Comparison of ENCODE assay signal across 1 cellular context in the genomic region with DNA sequence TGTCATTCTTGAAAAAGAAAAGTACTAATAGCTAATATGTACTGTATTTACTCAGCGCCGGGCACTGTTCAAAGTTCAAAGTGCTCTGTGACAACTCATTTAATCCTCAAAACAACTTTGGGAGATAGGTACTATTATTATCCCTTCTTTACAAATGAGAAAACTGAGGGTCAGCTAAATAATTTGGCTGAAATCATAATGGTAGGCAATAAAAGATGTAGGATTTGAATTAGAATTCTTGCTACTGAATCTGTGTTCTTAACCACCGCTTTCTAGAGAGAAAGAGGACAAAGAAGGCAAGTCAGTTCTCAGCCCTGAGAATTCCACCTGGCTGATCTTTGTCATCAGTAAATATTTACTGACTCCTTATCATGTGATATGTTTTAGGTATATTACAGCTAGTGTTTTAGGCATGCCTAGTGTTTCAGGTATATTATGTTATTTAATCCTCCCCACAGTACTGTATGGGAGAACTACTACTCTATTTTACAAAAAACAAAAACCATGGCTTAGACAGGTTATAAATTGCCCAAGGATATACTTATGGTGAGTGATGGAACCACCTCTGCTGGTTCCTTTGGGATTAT.
TF ChIP-seq lines count a peak whose summit lies in the region.

No MANE protein-coding gene starts in this region.

TF ChIP-seq in HepG2, 621 proteins besides CTCF, POLR2A, EP300 and RAD21 (continued from another document and continues in another):
- TF ChIP-seq, protein P1, sequence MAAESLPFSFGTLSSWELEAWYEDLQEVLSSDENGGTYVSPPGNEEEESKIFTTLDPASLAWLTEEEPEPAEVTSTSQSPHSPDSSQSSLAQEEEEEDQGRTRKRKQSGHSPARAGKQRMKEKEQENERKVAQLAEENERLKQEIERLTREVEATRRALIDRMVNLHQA (CRISPR knock-in tag; IDR thresholded peaks at IDR 0.05): no peak
- TF ChIP-seq ISL2 (CRISPR knock-in tag; IDR thresholded peaks at IDR 0.05) (peak; percentile 91), FOSL1 (CRISPR knock-in tag; IDR thresholded peaks at IDR 0.05; ENCODE audit: borderline replicate concordance) (peak; percentile 47; the same call in 1 of the 2 replicates), ZSCAN22 (CRISPR knock-in tag; IDR thresholded peaks at IDR 0.05) (no peak), ZFP1 (CRISPR knock-in tag; IDR thresholded peaks at IDR 0.05) (peak; percentile 92), FOXM1 (CRISPR knock-in tag; IDR thresholded peaks at IDR 0.05) (no peak), SALL1 (CRISPR knock-in tag; IDR thresholded peaks at IDR 0.05) (peak; percentile 11; the same call in 1 of the 2 replicates), PHF8 (CRISPR knock-in tag; IDR thresholded peaks at IDR 0.05) (peak; percentile 26), SOX13 (IDR thresholded peaks at IDR 0.05) (peak; percentile 47; the same call in 1 of the 2 replicates), SOX13 (CRISPR knock-in tag; conservative IDR thresholded peaks at IDR 0.05 in 1 of 2, IDR thresholded peaks at IDR 0.05 in 1 of 2) (peak; percentile 72 to 87; a peak in 3 of 4 replicates), MAFF (IDR thresholded peaks at IDR 0.05; ENCODE audit: low read depth, low read length) (peak; percentile 69; the same call in 1 of the 2 replicates), ARHGAP35 (CRISPR knock-in tag; IDR thresholded peaks at IDR 0.05; ENCODE audit: borderline replicate concordance) (no peak), ZNF672 (CRISPR knock-in tag; IDR thresholded peaks at IDR 0.05) (no peak), SP1 (IDR thresholded peaks at IDR 0.05) (no peak), SP1 (CRISPR knock-in tag; IDR thresholded peaks at IDR 0.05) (no peak), RCOR2 (CRISPR knock-in tag; IDR thresholded peaks at IDR 0.05) (peak; percentile 93), NFYB (CRISPR knock-in tag; IDR thresholded peaks at IDR 0.05) (peak; percentile 13; the same call in 1 of the 2 replicates), RBFOX2 (IDR thresholded peaks at IDR 0.05; ENCODE audit: low read depth, low read length) (peak; percentile 13; the same call in 1 of the 2 replicates), CEBPG (CRISPR knock-in tag; IDR thresholded peaks at IDR 0.05) (peak; percentile 30), GATA4 (IDR thresholded peaks at IDR 0.05; ENCODE audit: borderline replicate concordance, low read depth) (peak; percentile 91; the same call in 1 of the 2 replicates), ASH2L (IDR thresholded peaks at IDR 0.05; ENCODE audit: insufficient read length, low read depth, low read length) (peak; percentile 100), RXRB (CRISPR knock-in tag; IDR thresholded peaks at IDR 0.05; ENCODE audit: borderline replicate concordance) (peak; percentile 77), POLR2G (IDR thresholded peaks at IDR 0.05; ENCODE audit: low read depth, low read length) (peak; percentile 29; the same call in 1 of the 2 replicates), NR2F1 (CRISPR knock-in tag; IDR thresholded peaks at IDR 0.05) (peak in 1 of 2 experiments; percentile 77; a peak in 1 of 4 replicates), ZNF644 (CRISPR knock-in tag; IDR thresholded peaks at IDR 0.05; ENCODE audit: low read depth) (0 out of 2 replicates have a peak, but pooled peaks have one; percentile 42), FOXO1 (CRISPR knock-in tag; IDR thresholded peaks at IDR 0.05) (peak; percentile 62), HOXD1 (CRISPR knock-in tag; IDR thresholded peaks at IDR 0.05) (0 out of 2 replicates have a peak, but pooled peaks have one; percentile 51), SNRNP70 (IDR thresholded peaks at IDR 0.05; ENCODE audit: low read depth, low read length) (no peak), KLF16 (CRISPR knock-in tag; IDR thresholded peaks at IDR 0.05) (peak in 1 of 2 experiments; percentile 79; a peak in 2 of 4 replicates), FOXK1 (CRISPR knock-in tag; IDR thresholded peaks at IDR 0.05; ENCODE audit: borderline replicate concordance, low read depth) (peak; percentile 80; the same call in 1 of the 2 replicates), NKX3-1 (CRISPR knock-in tag; IDR thresholded peaks at IDR 0.05) (no peak), ZBTB3 (CRISPR knock-in tag; IDR thresholded peaks at IDR 0.05; ENCODE audit: borderline replicate concordance, low read depth) (no peak), MED1 (CRISPR knock-in tag; IDR thresholded peaks at IDR 0.05) (peak; percentile 87), HMG20A (CRISPR knock-in tag; IDR thresholded peaks at IDR 0.05; ENCODE audit: borderline replicate concordance) (peak; percentile 85), RARG (CRISPR knock-in tag; IDR thresholded peaks at IDR 0.05; ENCODE audit: low read depth) (no peak), ZNF775 (CRISPR knock-in tag; IDR thresholded peaks at IDR 0.05; ENCODE audit: borderline replicate concordance) (no peak), CREM (IDR thresholded peaks at IDR 0.05) (peak; percentile 96), CREM (CRISPR knock-in tag; IDR thresholded peaks at IDR 0.05) (no peak), NCOA2 (CRISPR knock-in tag; IDR thresholded peaks at IDR 0.05) (peak; percentile 89), KDM5A (IDR thresholded peaks at IDR 0.05; ENCODE audit: borderline replicate concordance, low read length) (peak; percentile 44; the same call in 1 of the 2 replicates)
- TF ChIP-seq, protein P2, sequence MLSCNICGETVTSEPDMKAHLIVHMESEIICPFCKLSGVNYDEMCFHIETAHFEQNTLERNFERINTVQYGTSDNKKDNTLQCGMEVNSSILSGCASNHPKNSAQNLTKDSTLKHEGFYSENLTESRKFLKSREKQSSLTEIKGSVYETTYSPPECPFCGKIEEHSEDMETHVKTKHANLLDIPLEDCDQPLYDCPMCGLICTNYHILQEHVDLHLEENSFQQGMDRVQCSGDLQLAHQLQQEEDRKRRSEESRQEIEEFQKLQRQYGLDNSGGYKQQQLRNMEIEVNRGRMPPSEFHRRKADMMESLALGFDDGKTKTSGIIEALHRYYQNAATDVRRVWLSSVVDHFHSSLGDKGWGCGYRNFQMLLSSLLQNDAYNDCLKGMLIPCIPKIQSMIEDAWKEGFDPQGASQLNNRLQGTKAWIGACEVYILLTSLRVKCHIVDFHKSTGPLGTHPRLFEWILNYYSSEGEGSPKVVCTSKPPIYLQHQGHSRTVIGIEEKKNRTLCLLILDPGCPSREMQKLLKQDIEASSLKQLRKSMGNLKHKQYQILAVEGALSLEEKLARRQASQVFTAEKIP (CRISPR knock-in tag; IDR thresholded peaks at IDR 0.05; ENCODE audit: borderline replicate concordance): no peak
- TF ChIP-seq, protein P3, sequence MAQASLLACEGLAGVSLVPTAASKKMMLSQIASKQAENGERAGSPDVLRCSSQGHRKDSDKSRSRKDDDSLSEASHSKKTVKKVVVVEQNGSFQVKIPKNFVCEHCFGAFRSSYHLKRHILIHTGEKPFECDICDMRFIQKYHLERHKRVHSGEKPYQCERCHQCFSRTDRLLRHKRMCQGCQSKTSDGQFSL (CRISPR knock-in tag; IDR thresholded peaks at IDR 0.05): no peak
- TF ChIP-seq, protein P4, sequence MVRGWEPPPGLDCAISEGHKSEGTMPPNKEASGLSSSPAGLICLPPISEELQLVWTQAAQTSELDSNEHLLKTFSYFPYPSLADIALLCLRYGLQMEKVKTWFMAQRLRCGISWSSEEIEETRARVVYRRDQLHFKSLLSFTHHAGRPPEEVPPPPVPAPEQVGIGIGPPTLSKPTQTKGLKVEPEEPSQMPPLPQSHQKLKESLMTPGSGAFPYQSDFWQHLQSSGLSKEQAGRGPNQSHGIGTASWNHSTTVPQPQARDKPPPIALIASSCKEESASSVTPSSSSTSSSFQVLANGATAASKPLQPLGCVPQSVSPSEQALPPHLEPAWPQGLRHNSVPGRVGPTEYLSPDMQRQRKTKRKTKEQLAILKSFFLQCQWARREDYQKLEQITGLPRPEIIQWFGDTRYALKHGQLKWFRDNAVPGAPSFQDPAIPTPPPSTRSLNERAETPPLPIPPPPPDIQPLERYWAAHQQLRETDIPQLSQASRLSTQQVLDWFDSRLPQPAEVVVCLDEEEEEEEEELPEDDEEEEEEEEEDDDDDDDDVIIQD (CRISPR knock-in tag; IDR thresholded peaks at IDR 0.05; ENCODE audit: low read depth): peak; percentile 96
- TF ChIP-seq, protein P5, sequence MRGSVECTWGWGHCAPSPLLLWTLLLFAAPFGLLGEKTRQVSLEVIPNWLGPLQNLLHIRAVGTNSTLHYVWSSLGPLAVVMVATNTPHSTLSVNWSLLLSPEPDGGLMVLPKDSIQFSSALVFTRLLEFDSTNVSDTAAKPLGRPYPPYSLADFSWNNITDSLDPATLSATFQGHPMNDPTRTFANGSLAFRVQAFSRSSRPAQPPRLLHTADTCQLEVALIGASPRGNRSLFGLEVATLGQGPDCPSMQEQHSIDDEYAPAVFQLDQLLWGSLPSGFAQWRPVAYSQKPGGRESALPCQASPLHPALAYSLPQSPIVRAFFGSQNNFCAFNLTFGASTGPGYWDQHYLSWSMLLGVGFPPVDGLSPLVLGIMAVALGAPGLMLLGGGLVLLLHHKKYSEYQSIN (CRISPR knock-in tag; IDR thresholded peaks at IDR 0.05; ENCODE audit: borderline replicate concordance): no peak
- TF ChIP-seq, protein P6, sequence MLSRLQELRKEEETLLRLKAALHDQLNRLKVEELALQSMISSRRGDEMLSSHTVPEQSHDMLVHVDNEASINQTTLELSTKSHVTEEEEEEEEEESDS (CRISPR knock-in tag; IDR thresholded peaks at IDR 0.05; ENCODE audit: borderline replicate concordance): peak; percentile 76; the same call in 1 of the 2 replicates
- TF ChIP-seq, protein P7, sequence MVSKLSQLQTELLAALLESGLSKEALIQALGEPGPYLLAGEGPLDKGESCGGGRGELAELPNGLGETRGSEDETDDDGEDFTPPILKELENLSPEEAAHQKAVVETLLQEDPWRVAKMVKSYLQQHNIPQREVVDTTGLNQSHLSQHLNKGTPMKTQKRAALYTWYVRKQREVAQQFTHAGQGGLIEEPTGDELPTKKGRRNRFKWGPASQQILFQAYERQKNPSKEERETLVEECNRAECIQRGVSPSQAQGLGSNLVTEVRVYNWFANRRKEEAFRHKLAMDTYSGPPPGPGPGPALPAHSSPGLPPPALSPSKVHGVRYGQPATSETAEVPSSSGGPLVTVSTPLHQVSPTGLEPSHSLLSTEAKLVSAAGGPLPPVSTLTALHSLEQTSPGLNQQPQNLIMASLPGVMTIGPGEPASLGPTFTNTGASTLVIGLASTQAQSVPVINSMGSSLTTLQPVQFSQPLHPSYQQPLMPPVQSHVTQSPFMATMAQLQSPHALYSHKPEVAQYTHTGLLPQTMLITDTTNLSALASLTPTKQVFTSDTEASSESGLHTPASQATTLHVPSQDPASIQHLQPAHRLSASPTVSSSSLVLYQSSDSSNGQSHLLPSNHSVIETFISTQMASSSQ (IDR thresholded peaks at IDR 0.05; ENCODE audit: low read depth): peak; percentile 74
- TF ChIP-seq, protein P7 (CRISPR knock-in tag; IDR thresholded peaks at IDR 0.05; ENCODE audit: borderline replicate concordance): peak; percentile 85; the same call in 1 of the 2 replicates
- TF ChIP-seq, protein P8, sequence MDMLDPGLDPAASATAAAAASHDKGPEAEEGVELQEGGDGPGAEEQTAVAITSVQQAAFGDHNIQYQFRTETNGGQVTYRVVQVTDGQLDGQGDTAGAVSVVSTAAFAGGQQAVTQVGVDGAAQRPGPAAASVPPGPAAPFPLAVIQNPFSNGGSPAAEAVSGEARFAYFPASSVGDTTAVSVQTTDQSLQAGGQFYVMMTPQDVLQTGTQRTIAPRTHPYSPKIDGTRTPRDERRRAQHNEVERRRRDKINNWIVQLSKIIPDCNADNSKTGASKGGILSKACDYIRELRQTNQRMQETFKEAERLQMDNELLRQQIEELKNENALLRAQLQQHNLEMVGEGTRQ (IDR thresholded peaks at IDR 0.05; ENCODE audit: low read depth, low read length): no peak; the same call in 1 of the 2 replicates
- TF ChIP-seq, protein P8 (CRISPR knock-in tag; IDR thresholded peaks at IDR 0.05; ENCODE audit: borderline replicate concordance): peak; percentile 71; the same call in 1 of the 2 replicates
- TF ChIP-seq, protein P9, sequence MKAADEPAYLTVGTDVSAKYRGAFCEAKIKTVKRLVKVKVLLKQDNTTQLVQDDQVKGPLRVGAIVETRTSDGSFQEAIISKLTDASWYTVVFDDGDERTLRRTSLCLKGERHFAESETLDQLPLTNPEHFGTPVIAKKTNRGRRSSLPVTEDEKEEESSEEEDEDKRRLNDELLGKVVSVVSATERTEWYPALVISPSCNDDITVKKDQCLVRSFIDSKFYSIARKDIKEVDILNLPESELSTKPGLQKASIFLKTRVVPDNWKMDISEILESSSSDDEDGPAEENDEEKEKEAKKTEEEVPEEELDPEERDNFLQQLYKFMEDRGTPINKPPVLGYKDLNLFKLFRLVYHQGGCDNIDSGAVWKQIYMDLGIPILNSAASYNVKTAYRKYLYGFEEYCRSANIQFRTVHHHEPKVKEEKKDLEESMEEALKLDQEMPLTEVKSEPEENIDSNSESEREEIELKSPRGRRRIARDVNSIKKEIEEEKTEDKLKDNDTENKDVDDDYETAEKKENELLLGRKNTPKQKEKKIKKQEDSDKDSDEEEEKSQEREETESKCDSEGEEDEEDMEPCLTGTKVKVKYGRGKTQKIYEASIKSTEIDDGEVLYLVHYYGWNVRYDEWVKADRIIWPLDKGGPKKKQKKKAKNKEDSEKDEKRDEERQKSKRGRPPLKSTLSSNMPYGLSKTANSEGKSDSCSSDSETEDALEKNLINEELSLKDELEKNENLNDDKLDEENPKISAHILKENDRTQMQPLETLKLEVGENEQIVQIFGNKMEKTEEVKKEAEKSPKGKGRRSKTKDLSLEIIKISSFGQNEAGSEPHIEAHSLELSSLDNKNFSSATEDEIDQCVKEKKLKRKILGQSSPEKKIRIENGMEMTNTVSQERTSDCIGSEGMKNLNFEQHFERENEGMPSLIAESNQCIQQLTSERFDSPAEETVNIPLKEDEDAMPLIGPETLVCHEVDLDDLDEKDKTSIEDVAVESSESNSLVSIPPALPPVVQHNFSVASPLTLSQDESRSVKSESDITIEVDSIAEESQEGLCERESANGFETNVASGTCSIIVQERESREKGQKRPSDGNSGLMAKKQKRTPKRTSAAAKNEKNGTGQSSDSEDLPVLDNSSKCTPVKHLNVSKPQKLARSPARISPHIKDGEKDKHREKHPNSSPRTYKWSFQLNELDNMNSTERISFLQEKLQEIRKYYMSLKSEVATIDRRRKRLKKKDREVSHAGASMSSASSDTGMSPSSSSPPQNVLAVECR (CRISPR knock-in tag; IDR thresholded peaks at IDR 0.05; ENCODE audit: borderline replicate concordance): peak; percentile 32; the same call in 1 of the 2 replicates
